8 cellular contexts compared by ENCODE assay signal in the genomic region with DNA sequence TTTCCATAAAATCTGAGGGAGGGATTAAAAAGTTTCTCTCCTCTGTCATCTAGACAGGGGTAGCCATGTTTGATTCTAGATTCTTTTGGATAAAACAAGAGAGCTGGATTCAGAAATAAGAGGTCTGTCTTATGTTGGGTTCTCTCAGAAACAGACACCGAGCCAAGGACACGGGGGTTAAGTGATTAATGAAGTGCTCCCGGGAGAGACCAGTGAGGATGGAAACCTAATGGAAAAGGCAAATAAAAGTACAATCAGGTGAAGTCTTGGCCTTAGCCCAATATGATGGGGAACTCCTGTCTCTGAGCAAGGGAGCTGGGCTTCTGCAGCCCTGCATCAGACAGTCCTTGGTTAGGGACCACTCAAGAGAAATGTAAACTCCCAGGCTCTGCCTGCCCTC.
"Had no signal": no experiment of that assay in that cellular context is flagged by ENCODE, and none has a peak within 500 bp of the region (broad histone marks: within the 10 kb centered on the region; RNA-seq: fewer than 3 reads in every experiment).

No MANE protein-coding gene starts in this region.

- H3K9me3 ChIP-seq: HAP-1 had no signal

- H3K27ac Mint-ChIP-seq: GM23338, HFFc6 had no signal

- H3K9ac ChIP-seq: GM23248 had no signal

- H3K36me3 ChIP-seq: HAP-1 had no signal

- H3K4me3 Mint-ChIP-seq: GM23338, HFFc6 had no signal

- H2AFZ ChIP-seq: GM23248, GM23338 had no signal

- H3K4me2 ChIP-seq: GM23338 had no signal

- H3K9me3 Mint-ChIP-seq: GM23338, HFFc6 had no signal

- H3K4me3 ChIP-seq: GM23248, GM23338, HAP-1 had no signal

- DNase-seq: GM23248, GOT3, H7, HCEC 1CT, HFFc6 had no signal

- H3K27ac ChIP-seq: GM23248 had no signal

- ATAC-seq: GM23338, HCT116 had no signal
